22 cellular contexts compared by ENCODE assay signal in genomic region chr10:109214916-109215740, GRCh38.
"Had no signal": no experiment of that assay in that cellular context is flagged by ENCODE, and none has a peak within 500 bp of the region (broad histone marks: within the 10 kb centered on the region; RNA-seq: fewer than 3 reads in every experiment).

No MANE protein-coding gene starts in this region.

- H3K4me3 ChIP-seq: left lung, spleen, upper lobe of right lung had no signal

- H3K9me3 Mint-ChIP-seq: activated CD4-positive, alpha-beta T cell treated with anti-CD3 and anti-CD28 coated beads, Interleukin-2, amount 10 ng/mL, durations not matched to agents 7 days and 5 days; activated CD8-positive, alpha-beta T cell treated with anti-CD3 and anti-CD28 coated beads for 36 hours had no signal

- H3K4me1 Mint-ChIP-seq: activated CD4-positive, alpha-beta T cell treated with anti-CD3 and anti-CD28 coated beads, Interleukin-2, amount 10 ng/mL, durations not matched to agents 7 days and 5 days; activated CD8-positive, alpha-beta memory T cell treated with anti-CD3 and anti-CD28 coated beads, Interleukin-2, amount 10 ng/mL, durations not matched to agents 7 days and 5 days; activated naive CD4-positive, alpha-beta T cell treated with anti-CD3 and anti-CD28 coated beads, Interleukin-2, amount 10 ng/mL, durations not matched to agents 7 days and 5 days; mesothelial cell of epicardium had no signal

- H3K4me1 ChIP-seq: left lung, spleen, upper lobe of right lung had no signal

- DNase-seq: activated CD4-positive, alpha-beta T cell treated with anti-CD3 and anti-CD28 coated beads, Interleukin-2, amount 10 ng/mL, durations not matched to agents 7 days and 5 days; activated CD8-positive, alpha-beta memory T cell treated with anti-CD3 and anti-CD28 coated beads, Interleukin-2, amount 10 ng/mL, durations not matched to agents 7 days and 5 days; activated CD8-positive, alpha-beta T cell treated with anti-CD3 and anti-CD28 coated beads for 36 hours; activated effector memory CD4-positive, alpha-beta T cell treated with anti-CD3 and anti-CD28 coated beads, Interleukin-2, amount 50 U/mL, for 16 hours; activated naive CD4-positive, alpha-beta T cell treated with anti-CD3 and anti-CD28 coated beads, Interleukin-2, amount 10 ng/mL, durations not matched to agents 7 days and 5 days; activated T-cell treated with anti-CD3 and anti-CD28 coated beads for 4 hours; aorta; brain microvascular endothelial cell; caudate nucleus; effector CD4-positive, alpha-beta T cell; islet precursor cell; left lung; spleen; stimulated activated CD4-positive, alpha-beta T cell treated with anti-CD3 and anti-CD28 coated beads, Interleukin-4, amount 100 ng/mL, for 1 hour; stimulated activated naive CD4-positive, alpha-beta T cell treated with Interleukin-2 at 50 U/mL for 16 hours; upper lobe of right lung had no signal

- H3K4me3 Mint-ChIP-seq: activated CD4-positive, alpha-beta T cell treated with anti-CD3 and anti-CD28 coated beads, Interleukin-2, amount 10 ng/mL, durations not matched to agents 7 days and 5 days; activated CD8-positive, alpha-beta memory T cell treated with anti-CD3 and anti-CD28 coated beads, Interleukin-2, amount 10 ng/mL, durations not matched to agents 7 days and 5 days; activated CD8-positive, alpha-beta T cell treated with anti-CD3 and anti-CD28 coated beads for 36 hours; activated naive CD4-positive, alpha-beta T cell treated with anti-CD3 and anti-CD28 coated beads, Interleukin-2, amount 10 ng/mL, durations not matched to agents 7 days and 5 days; dendritic cell treated with granulocyte-macrophage colony-stimulating factor and Interleukin-4, amounts not matched to agents 40 ng/mL and 50 ng/mL, for 4 days; mesothelial cell of epicardium; natural killer cell treated with Interleukin-12 subunit alpha and Interleukin-12 subunit beta and Interleukin-15 and Interleukin-18, amount 100 ng/mL, for 72 hours had no signal

- H3K27me3 ChIP-seq: brain microvascular endothelial cell, left lung, spleen, upper lobe of right lung had no signal

- H3K36me3 ChIP-seq: brain microvascular endothelial cell, left lung, spleen, upper lobe of right lung had no signal

- H3K36me3 Mint-ChIP-seq: activated CD8-positive, alpha-beta memory T cell treated with anti-CD3 and anti-CD28 coated beads, Interleukin-2, amount 10 ng/mL, durations not matched to agents 7 days and 5 days; activated naive CD4-positive, alpha-beta T cell treated with anti-CD3 and anti-CD28 coated beads, Interleukin-2, amount 10 ng/mL, durations not matched to agents 7 days and 5 days; mesothelial cell of epicardium; natural killer cell treated with Interleukin-12 subunit alpha and Interleukin-12 subunit beta and Interleukin-15 and Interleukin-18, amount 100 ng/mL, for 72 hours had no signal

- FAIRE-seq: frontal cortex had no signal

- H3K27ac Mint-ChIP-seq: activated CD4-positive, alpha-beta T cell treated with anti-CD3 and anti-CD28 coated beads, Interleukin-2, amount 10 ng/mL, durations not matched to agents 7 days and 5 days; activated CD8-positive, alpha-beta memory T cell treated with anti-CD3 and anti-CD28 coated beads, Interleukin-2, amount 10 ng/mL, durations not matched to agents 7 days and 5 days; activated CD8-positive, alpha-beta T cell treated with anti-CD3 and anti-CD28 coated beads for 36 hours; activated naive CD4-positive, alpha-beta T cell treated with anti-CD3 and anti-CD28 coated beads, Interleukin-2, amount 10 ng/mL, durations not matched to agents 7 days and 5 days; dendritic cell treated with granulocyte-macrophage colony-stimulating factor and Interleukin-4, amounts not matched to agents 40 ng/mL and 50 ng/mL, for 4 days; mesothelial cell of epicardium; natural killer cell treated with Interleukin-12 subunit alpha and Interleukin-12 subunit beta and Interleukin-15 and Interleukin-18, amount 100 ng/mL, for 72 hours; progenitor cell of endocrine pancreas had no signal

- H3K27me3 Mint-ChIP-seq: activated CD4-positive, alpha-beta T cell treated with anti-CD3 and anti-CD28 coated beads, Interleukin-2, amount 10 ng/mL, durations not matched to agents 7 days and 5 days; activated CD8-positive, alpha-beta memory T cell treated with anti-CD3 and anti-CD28 coated beads, Interleukin-2, amount 10 ng/mL, durations not matched to agents 7 days and 5 days; activated CD8-positive, alpha-beta T cell treated with anti-CD3 and anti-CD28 coated beads for 36 hours; activated naive CD4-positive, alpha-beta T cell treated with anti-CD3 and anti-CD28 coated beads, Interleukin-2, amount 10 ng/mL, durations not matched to agents 7 days and 5 days; dendritic cell treated with granulocyte-macrophage colony-stimulating factor and Interleukin-4, amounts not matched to agents 40 ng/mL and 50 ng/mL, for 4 days; natural killer cell treated with Interleukin-12 subunit alpha and Interleukin-12 subunit beta and Interleukin-15 and Interleukin-18, amount 100 ng/mL, for 72 hours; progenitor cell of endocrine pancreas had no signal

- H3K27ac ChIP-seq: brain microvascular endothelial cell, left lung, spleen, upper lobe of right lung, VCaP had no signal

- H3K9me3 ChIP-seq: left lung, upper lobe of right lung had no signal
